In genomic region chr18:58148954-58149471, GRCh38 we compare ENCODE assay signal across 12 cellular contexts.
DNase-seq lines count a peak whose midpoint lies in the region; ATAC-seq and TF ChIP-seq lines count a peak whose summit lies in the region.
"Had no signal": no experiment of that assay in that cellular context is flagged by ENCODE, and none has a peak within 500 bp of the region (broad histone marks: within the 10 kb centered on the region; RNA-seq: fewer than 3 reads in every experiment).

No MANE protein-coding gene starts in this region.

- DNase-seq in CD1c-positive myeloid dendritic cell (ENCODE audit: extremely low spot score) = peak; percentile 32
- DNase-seq in activated B cell treated with CpG ODN at 0.5 μM for 24 hours = no peak
- no peak for DNase-seq in activated naive CD4-positive, alpha-beta T cell treated with anti-CD3 and anti-CD28 coated beads, Interleukin-2, amount 50 U/mL, for 16 hours
- no peak for DNase-seq in NCI-H1930 (lab: John Stamatoyannopoulos, UW)
- no peak for DNase-seq in lower leg skin (ENCODE audit: low spot score in 2 of 2)
- DNase-seq: activated effector memory CD4-positive, alpha-beta T cell treated with anti-CD3 and anti-CD28 coated beads, Interleukin-2, amount 50 U/mL, for 16 hours; NCI-H524; ovary; T1000 had no signal

- peak; percentile 85 for ATAC-seq in GM19455 (IDR thresholded peaks at IDR 0.05; ENCODE audit: unreplicated experiment)
- ATAC-seq in HG03342 (IDR thresholded peaks at IDR 0.05; ENCODE audit: unreplicated experiment) = peak; percentile 75
- ATAC-seq in activated B cell treated with CpG ODN at 0.5 μM for 24 hours (ENCODE audit: low read depth) = peak; percentile 88
- ATAC-seq in HG03565 (IDR thresholded peaks at IDR 0.05; ENCODE audit: unreplicated experiment) = no peak

- intact Hi-C loops in activated B cell treated with CpG ODN at 0.5 μM for 24 hours (cut with micrococcal nuclease) = loop anchor here (1.0 kb wide), 2 partner anchors 10 to 31 kb away; no protein-coding TSS in a partner anchor
- intact Hi-C loops in lower leg skin (cut with DNase I; ENCODE audit: low total_unique reads) = no loop called here

- peak overlapping the region; percentile 73 for H3K27ac Mint-ChIP-seq in activated B cell treated with CpG ODN at 0.5 μM for 24 hours

- H3K9me3 Mint-ChIP-seq in activated B cell treated with CpG ODN at 0.5 μM for 24 hours = no peaks in the 10 kb centered on the region

- H3K36me3 Mint-ChIP-seq in activated B cell treated with CpG ODN at 0.5 μM for 24 hours (ENCODE audit: low read depth) = no peaks in the 10 kb centered on the region

- H3K4me1 Mint-ChIP-seq in activated B cell treated with CpG ODN at 0.5 μM for 24 hours = peaks cover 17% of the 10 kb centered on the region

- H3K27me3 Mint-ChIP-seq in activated B cell treated with CpG ODN at 0.5 μM for 24 hours = no peaks in the 10 kb centered on the region

- TF ChIP-seq POLR2A in lower leg skin (IDR thresholded peaks at IDR 0.05) = no peak

- POLR2A ChIA-PET in activated B cell treated with CpG ODN at 0.5 μM for 24 hours (lab: Charles Lee) = interaction anchor here (0.5 to 1.8 kb wide), 4 partner anchors 12 to 518 kb away, joined by 3 to 5 read pairs (median 4); no protein-coding TSS in a partner anchor

- no peak overlapping the region for H3K4me3 ChIP-seq in lower leg skin (ENCODE audit: low read depth, poor library complexity, severe bottlenecking)
- H3K4me3 ChIP-seq: ovary had no signal

- TF ChIP-seq CTCF in activated B cell treated with CpG ODN at 0.5 μM for 24 hours (IDR thresholded peaks at IDR 0.05) (no peak), lower leg skin (IDR thresholded peaks at IDR 0.05) (no peak)

- H3K4me3 Mint-ChIP-seq in activated B cell treated with CpG ODN at 0.5 μM for 24 hours = peak overlapping the region; percentile 67

- 83 to 85% methylated on average over 7 of the region's 7 CpGs for WGBS in lower leg skin, 2 donors

- CTCF ChIA-PET in activated B cell treated with CpG ODN at 0.5 μM for 24 hours (lab: Charles Lee) = interaction anchor here (0.9 to 2.8 kb wide), 3 partner anchors 13 to 32 kb away, joined by 3 to 13 read pairs (median 3); no protein-coding TSS in a partner anchor
